ENCODE assay signal across 9 cellular contexts in the genomic region with DNA sequence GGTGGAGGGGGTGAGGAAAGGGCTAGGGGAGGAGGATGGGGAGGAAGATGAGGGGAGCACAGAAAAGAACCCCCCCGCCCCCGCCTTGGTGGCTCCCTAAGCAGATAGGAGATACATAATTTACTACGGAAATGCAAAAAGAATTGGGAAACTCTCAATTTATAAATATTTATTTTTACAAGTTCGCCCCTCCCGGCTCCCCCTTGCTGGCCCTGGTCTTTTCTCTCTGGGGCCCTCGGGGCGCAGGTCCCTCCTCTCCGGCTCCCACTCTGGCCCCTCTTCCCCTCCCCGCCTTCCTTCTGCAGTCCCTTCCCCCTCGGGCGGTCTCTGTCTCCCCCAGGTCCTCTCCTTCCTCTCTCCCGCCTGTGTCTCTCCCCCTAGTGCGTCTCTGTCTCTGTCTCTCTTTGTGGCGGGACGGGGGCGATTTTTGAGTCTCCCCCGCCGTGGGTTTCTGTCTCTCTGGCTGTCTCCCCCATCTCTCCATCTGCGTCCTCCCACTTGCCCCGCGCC.
A peak's percentile ranks its signal among the peaks of the same experiment; 100 is the strongest.
DNase-seq lines count a peak whose midpoint lies in the region; ATAC-seq and TF ChIP-seq lines count a peak whose summit lies in the region.
"Had no signal": no experiment of that assay in that cellular context is flagged by ENCODE, and none has a peak within 500 bp of the region (broad histone marks: within the 10 kb centered on the region; RNA-seq: fewer than 3 reads in every experiment).

No MANE protein-coding gene starts in this region.

- H3K27me3 ChIP-seq in WERI-Rb-1 (ENCODE audit: insufficient read depth, low read depth, severe bottlenecking) (no peaks in the 10 kb centered on the region), left ventricle myocardium inferior (ENCODE audit: low read depth) (peaks cover 15% of the 10 kb centered on the region)

- H3K36me3 ChIP-seq in WERI-Rb-1 (no peaks in the 10 kb centered on the region), left ventricle myocardium inferior (no peaks in the 10 kb centered on the region)

- H3K27ac ChIP-seq in WERI-Rb-1 (peak overlapping the region; percentile 90), left ventricle myocardium inferior (replicated peaks) (peak overlapping the region; percentile 69)

- peak overlapping the region; percentile 33 for H3K4me3 ChIP-seq in HFF-Myc (replicated peaks; ENCODE audit: low read depth, low read length)
- H3K4me3 ChIP-seq in WERI-Rb-1 (ENCODE audit: low read depth, low read length) = peak overlapping the region; percentile 66
- peak overlapping the region; percentile 56 for H3K4me3 ChIP-seq in left ventricle myocardium inferior

- DNase-seq in HFF-Myc (ENCODE audit: extremely low read depth, low read depth) (no peak), WERI-Rb-1 (peak; percentile 75), left ventricle myocardium inferior (no peak), sciatic nerve (ENCODE audit: low spot score) (no peak), KBM-7 (no peak), T-helper 9 cell (no peak)
- DNase-seq: stimulated activated CD4-positive, alpha-beta T cell treated with anti-CD3 and anti-CD28 coated beads, Interleukin-12 subunit alpha, Interleukin-12 subunit beta, amount 100 ng/mL, for 4 hours had no signal

- intact Hi-C loops in left ventricle myocardium inferior (cut with micrococcal nuclease) = no loop called here
- intact Hi-C loops in sciatic nerve (cut with DNase I) = no loop called here

- ATAC-seq in sciatic nerve = peak; percentile 44
- no peak for ATAC-seq in GM19351 (IDR thresholded peaks at IDR 0.05; ENCODE audit: unreplicated experiment)
- ATAC-seq in GM19324 (IDR thresholded peaks at IDR 0.05; ENCODE audit: low FRiP score, unreplicated experiment) = no peak

- peaks cover 8% of the 10 kb centered on the region for H3K9me3 ChIP-seq in WERI-Rb-1 (ENCODE audit: severe bottlenecking)
- H3K9me3 ChIP-seq in left ventricle myocardium inferior (replicated peaks) = peaks cover 15% of the 10 kb centered on the region

- peaks cover 21% of the 10 kb centered on the region for H3K4me1 ChIP-seq in left ventricle myocardium inferior

- in situ Hi-C loops in KBM-7 (cut with MboI; ENCODE audit: low pct_unique_long_range_greater_than_20kb, low sequenced_read_pairs) = no loop called here

- TF ChIP-seq CTCF in HFF-Myc (IDR thresholded peaks at IDR 0.05; ENCODE audit: low read depth, low read length, missing control alignments) (no peak), WERI-Rb-1 (IDR thresholded peaks at IDR 0.05; ENCODE audit: low read depth, low read length) (no peak), left ventricle myocardium inferior (IDR thresholded peaks at IDR 0.05; ENCODE audit: borderline replicate concordance) (no peak)
